8 cellular contexts compared by ENCODE assay signal in genomic region chr1:51519048-51519856, GRCh38. TPM values are rescaled to one million over a fixed set of nuclear protein-coding genes. Genes with fewer than 3 reads are reported as not detected.
A peak's percentile ranks its signal among the peaks of the same experiment; 100 is the strongest.
DNase-seq lines count a peak whose midpoint lies in the region; ATAC-seq lines count a peak whose summit lies in the region.

EPS15 (minus strand) TSS chr1:51519266; CDS start chr1:51519231, 35 bp downstream.

- H3K9me3 ChIP-seq in MG63 = no peaks in the 10 kb centered on the region

- no peaks in the 10 kb centered on the region for H3K27me3 ChIP-seq in MG63

- peak within 1 kb of the TSS; percentile 94 to 98 for H3K27ac Mint-ChIP-seq in activated naive CD4-positive, alpha-beta T cell treated with anti-CD3 and anti-CD28 coated beads, Interleukin-2, amount 50 U/mL, for 72 hours

- peaks cover 14 to 21% of the 10 kb centered on the region in 2 donors for H3K36me3 Mint-ChIP-seq in activated naive CD4-positive, alpha-beta T cell treated with anti-CD3 and anti-CD28 coated beads, Interleukin-2, amount 50 U/mL, for 72 hours

- H3K36me3 ChIP-seq in MG63 = 0 out of 2 replicates have a peak, but pooled peaks cover 2% of the 10 kb centered on the region

- peaks cover 0 to 9% of the 10 kb centered on the region in 2 donors for H3K9me3 Mint-ChIP-seq in activated naive CD4-positive, alpha-beta T cell treated with anti-CD3 and anti-CD28 coated beads, Interleukin-2, amount 50 U/mL, for 72 hours

- ATAC-seq in activated naive CD4-positive, alpha-beta T cell treated with anti-CD3 and anti-CD28 coated beads, Interleukin-2, amount 50 U/mL, for 72 hours = peak; percentile 86 to 89

- H3K4me3 ChIP-seq in MG63 = peak within 1 kb of the TSS; percentile 75

- DNase-seq in ELR (ENCODE audit: low read depth) = peak; percentile 88
- DNase-seq in H4 (ENCODE audit: low spot score) = peak; percentile 84
- DNase-seq in MG63 = peak; percentile 87
- DNase-seq in SKM-1 treated with dmso at 0.1 percent for 144 hours (lab: John Stamatoyannopoulos, UW; ENCODE audit: unreplicated experiment) = peak; percentile 94
- peak; percentile 87 to 93 for DNase-seq in activated naive CD4-positive, alpha-beta T cell treated with anti-CD3 and anti-CD28 coated beads, Interleukin-2, amount 50 U/mL, for 72 hours (ENCODE audit: low spot score in 2 of 2)
- peak; percentile 82 for DNase-seq in globus pallidus (ENCODE audit: low spot score)
- DNase-seq in occipital lobe (lab: John Stamatoyannopoulos, UW) = peak; percentile 68
- DNase-seq in superior temporal gyrus (ENCODE audit: extremely low spot score) = peak; percentile 60

RNA-seq across cellular contexts. Expression of gene EPS15, which starts in this region (rescaled TPM):
- 31.5 and 34.0 TPM in 2 replicates for total RNA-seq in H4 (2014; rRNA removed; shearing (Covaris generic))
- 9.3 and 11.4 TPM in 2 replicates for total RNA-seq in MG63 (2014; rRNA removed; shearing (Covaris generic); ENCODE audit: low replicate concordance)
- total RNA-seq in activated naive CD4-positive, alpha-beta T cell treated with anti-CD3 and anti-CD28 coated beads, Interleukin-2, amount 50 U/mL, for 72 hours = 10 to 100 TPM; 56.4 to 59.9 TPM
- 189 TPM for total RNA-seq in occipital lobe

Comparison
In these comparisons a context has a peak if more than half of its experiments do, and no peak if none do; other contexts are left out.
1. Peak in every context shown above with its lines: DNase-seq, ATAC-seq and H3K4me3 ChIP-seq.